In the genomic region with DNA sequence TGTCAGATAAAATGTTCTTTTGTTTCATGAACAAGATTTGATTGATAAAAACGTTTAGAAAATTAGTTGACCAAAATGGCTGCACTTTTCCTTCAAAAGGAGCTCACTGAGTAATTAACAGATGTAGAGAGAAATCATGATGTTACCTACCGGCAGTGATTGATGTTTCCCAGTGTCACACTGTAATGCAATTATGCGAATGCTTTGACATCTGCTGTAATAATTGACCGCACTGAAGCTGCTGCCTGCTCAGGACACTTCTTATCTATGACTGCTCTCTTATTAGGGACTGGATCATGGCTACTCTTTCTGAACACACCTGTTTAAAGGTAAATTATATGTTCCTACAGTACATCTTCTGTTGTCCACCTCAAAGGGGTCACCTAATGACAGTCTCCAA, we compare ENCODE assay signal across 18 cellular contexts.
"Had no signal": no experiment of that assay in that cellular context is flagged by ENCODE, and none has a peak within 500 bp of the region (broad histone marks: within the 10 kb centered on the region; RNA-seq: fewer than 3 reads in every experiment).

No MANE protein-coding gene starts in this region.

- H3K4me3 Mint-ChIP-seq: activated CD4-positive, alpha-beta memory T cell treated with anti-CD3 and anti-CD28 coated beads for 36 hours; activated CD8-positive, alpha-beta memory T cell treated with anti-CD3 and anti-CD28 coated beads, Interleukin-2, amount 10 ng/mL, durations not matched to agents 7 days and 5 days; activated naive CD4-positive, alpha-beta T cell treated with anti-CD3 and anti-CD28 coated beads, Interleukin-2, amount 50 U/mL, for 24 hours; activated T-helper 1 cell treated with anti-CD3 and anti-CD28 coated beads, Interleukin-12 subunit alpha, Interleukin-12 subunit beta, Interleukin-2, Interleukin-4 antibody, amounts not matched to agents 30 ng/mL and 10 ng/mL and 1 ng/mL, durations not matched to agents 14 hours and 24 hours and 36 hours; brain; natural killer cell treated with Interleukin-12 subunit alpha and Interleukin-12 subunit beta and Interleukin-15 and Interleukin-18, amount 100 ng/mL, for 72 hours; type B pancreatic cell had no signal

- ATAC-seq: activated CD8-positive, alpha-beta memory T cell treated with anti-CD3 and anti-CD28 coated beads, Interleukin-2, amount 10 ng/mL, durations not matched to agents 7 days and 5 days; gastroesophageal sphincter; heart left ventricle; left cardiac atrium; natural killer cell treated with Interleukin-12 subunit alpha and Interleukin-12 subunit beta and Interleukin-15 and Interleukin-18, amount 100 ng/mL, for 72 hours had no signal

- H3K27me3 Mint-ChIP-seq: type B pancreatic cell had no signal

- H3K27ac Mint-ChIP-seq: activated CD4-positive, alpha-beta memory T cell treated with anti-CD3 and anti-CD28 coated beads for 36 hours; activated CD8-positive, alpha-beta memory T cell treated with anti-CD3 and anti-CD28 coated beads, Interleukin-2, amount 10 ng/mL, durations not matched to agents 7 days and 5 days; activated naive CD4-positive, alpha-beta T cell treated with anti-CD3 and anti-CD28 coated beads, Interleukin-2, amount 50 U/mL, for 24 hours; activated T-helper 1 cell treated with anti-CD3 and anti-CD28 coated beads, Interleukin-12 subunit alpha, Interleukin-12 subunit beta, Interleukin-2, Interleukin-4 antibody, amounts not matched to agents 30 ng/mL and 10 ng/mL and 1 ng/mL, durations not matched to agents 14 hours and 24 hours and 36 hours; brain; natural killer cell treated with Interleukin-12 subunit alpha and Interleukin-12 subunit beta and Interleukin-15 and Interleukin-18, amount 100 ng/mL, for 72 hours; type B pancreatic cell had no signal

- H3K4me1 Mint-ChIP-seq: activated CD8-positive, alpha-beta memory T cell treated with anti-CD3 and anti-CD28 coated beads, Interleukin-2, amount 10 ng/mL, durations not matched to agents 7 days and 5 days; activated naive CD4-positive, alpha-beta T cell treated with anti-CD3 and anti-CD28 coated beads, Interleukin-2, amount 50 U/mL, for 24 hours had no signal

- DNase-seq: activated CD4-positive, alpha-beta memory T cell treated with anti-CD3 and anti-CD28 coated beads for 36 hours; activated CD4-positive, alpha-beta T cell treated with anti-CD3 and anti-CD28 coated beads for 48 hours; activated CD8-positive, alpha-beta memory T cell treated with anti-CD3 and anti-CD28 coated beads, Interleukin-2, amount 10 ng/mL, durations not matched to agents 7 days and 5 days; activated gamma-delta T cell treated with Interleukin-2 at 50 U/mL for 16 hours; activated T-cell treated with anti-CD3 and anti-CD28 coated beads for 4 hours; anterior cingulate cortex; heart left ventricle; left cardiac atrium; midbrain; ovary; stimulated activated CD4-positive, alpha-beta T cell treated with anti-CD3 and anti-CD28 coated beads, Interleukin-2, amount 100 ng/mL, for 48 hours; stimulated activated naive CD4-positive, alpha-beta T cell had no signal

- H3K36me3 Mint-ChIP-seq: activated CD4-positive, alpha-beta memory T cell treated with anti-CD3 and anti-CD28 coated beads for 36 hours; activated CD8-positive, alpha-beta memory T cell treated with anti-CD3 and anti-CD28 coated beads, Interleukin-2, amount 10 ng/mL, durations not matched to agents 7 days and 5 days; brain; natural killer cell treated with Interleukin-12 subunit alpha and Interleukin-12 subunit beta and Interleukin-15 and Interleukin-18, amount 100 ng/mL, for 72 hours; type B pancreatic cell had no signal

- H3K9me3 Mint-ChIP-seq: activated CD4-positive, alpha-beta memory T cell treated with anti-CD3 and anti-CD28 coated beads for 36 hours; activated naive CD4-positive, alpha-beta T cell treated with anti-CD3 and anti-CD28 coated beads, Interleukin-2, amount 50 U/mL, for 24 hours; activated T-helper 1 cell treated with anti-CD3 and anti-CD28 coated beads, Interleukin-12 subunit alpha, Interleukin-12 subunit beta, Interleukin-2, Interleukin-4 antibody, amounts not matched to agents 30 ng/mL and 10 ng/mL and 1 ng/mL, durations not matched to agents 14 hours and 24 hours and 36 hours; brain; natural killer cell treated with Interleukin-12 subunit alpha and Interleukin-12 subunit beta and Interleukin-15 and Interleukin-18, amount 100 ng/mL, for 72 hours; type B pancreatic cell had no signal
